2 cellular contexts compared by ENCODE assay signal in the genomic region with DNA sequence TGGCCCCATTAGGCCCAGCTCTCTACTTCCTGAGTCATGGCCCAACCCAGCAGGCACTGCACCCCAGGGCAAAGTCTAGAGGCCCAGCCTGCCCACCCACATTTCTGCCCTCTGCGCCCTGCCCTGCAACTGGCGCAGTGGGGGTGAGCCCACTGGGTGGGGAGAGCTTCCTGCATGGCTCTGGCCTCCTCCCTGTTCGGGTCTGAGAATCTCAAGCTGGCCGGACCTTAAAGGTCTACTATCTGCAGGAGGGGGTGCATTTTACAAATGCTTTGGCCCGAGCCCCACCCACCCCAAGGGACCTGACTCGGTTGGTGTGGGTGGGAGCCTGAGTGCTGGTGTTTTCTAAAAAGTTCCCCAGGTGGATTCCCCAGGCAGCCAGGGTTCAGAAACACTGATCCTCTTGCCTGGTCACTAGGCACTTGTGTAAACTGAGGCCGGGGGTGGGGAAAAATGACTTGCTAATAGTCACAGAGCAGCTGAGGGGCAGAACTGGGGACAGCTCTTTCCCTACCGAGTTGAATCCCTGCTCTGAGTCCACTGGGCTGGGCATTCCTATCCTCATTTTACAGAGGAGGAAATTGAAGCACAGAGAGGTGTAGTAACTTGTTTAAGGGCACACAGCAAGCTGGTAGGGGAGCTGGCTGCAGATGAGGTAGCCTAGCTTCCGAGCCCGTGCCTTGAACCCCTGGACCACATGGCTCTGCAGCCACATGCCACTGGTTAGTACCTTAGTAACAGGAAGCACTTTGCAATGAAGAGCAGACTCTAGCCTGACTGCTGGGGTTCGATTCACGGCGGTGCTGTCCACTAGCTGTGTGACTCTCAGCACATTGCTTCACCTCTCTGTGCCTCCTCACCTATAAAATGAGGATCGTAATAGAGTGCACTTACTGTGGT.
A peak's percentile ranks its signal among the peaks of the same experiment; 100 is the strongest.
TF ChIP-seq lines count a peak whose summit lies in the region.

No MANE protein-coding gene starts in this region.

TF ChIP-seq in K562, 482 proteins besides CTCF, POLR2A, EP300 and RAD21 (continued from another document and continues in another):
- TF ChIP-seq, protein P1, sequence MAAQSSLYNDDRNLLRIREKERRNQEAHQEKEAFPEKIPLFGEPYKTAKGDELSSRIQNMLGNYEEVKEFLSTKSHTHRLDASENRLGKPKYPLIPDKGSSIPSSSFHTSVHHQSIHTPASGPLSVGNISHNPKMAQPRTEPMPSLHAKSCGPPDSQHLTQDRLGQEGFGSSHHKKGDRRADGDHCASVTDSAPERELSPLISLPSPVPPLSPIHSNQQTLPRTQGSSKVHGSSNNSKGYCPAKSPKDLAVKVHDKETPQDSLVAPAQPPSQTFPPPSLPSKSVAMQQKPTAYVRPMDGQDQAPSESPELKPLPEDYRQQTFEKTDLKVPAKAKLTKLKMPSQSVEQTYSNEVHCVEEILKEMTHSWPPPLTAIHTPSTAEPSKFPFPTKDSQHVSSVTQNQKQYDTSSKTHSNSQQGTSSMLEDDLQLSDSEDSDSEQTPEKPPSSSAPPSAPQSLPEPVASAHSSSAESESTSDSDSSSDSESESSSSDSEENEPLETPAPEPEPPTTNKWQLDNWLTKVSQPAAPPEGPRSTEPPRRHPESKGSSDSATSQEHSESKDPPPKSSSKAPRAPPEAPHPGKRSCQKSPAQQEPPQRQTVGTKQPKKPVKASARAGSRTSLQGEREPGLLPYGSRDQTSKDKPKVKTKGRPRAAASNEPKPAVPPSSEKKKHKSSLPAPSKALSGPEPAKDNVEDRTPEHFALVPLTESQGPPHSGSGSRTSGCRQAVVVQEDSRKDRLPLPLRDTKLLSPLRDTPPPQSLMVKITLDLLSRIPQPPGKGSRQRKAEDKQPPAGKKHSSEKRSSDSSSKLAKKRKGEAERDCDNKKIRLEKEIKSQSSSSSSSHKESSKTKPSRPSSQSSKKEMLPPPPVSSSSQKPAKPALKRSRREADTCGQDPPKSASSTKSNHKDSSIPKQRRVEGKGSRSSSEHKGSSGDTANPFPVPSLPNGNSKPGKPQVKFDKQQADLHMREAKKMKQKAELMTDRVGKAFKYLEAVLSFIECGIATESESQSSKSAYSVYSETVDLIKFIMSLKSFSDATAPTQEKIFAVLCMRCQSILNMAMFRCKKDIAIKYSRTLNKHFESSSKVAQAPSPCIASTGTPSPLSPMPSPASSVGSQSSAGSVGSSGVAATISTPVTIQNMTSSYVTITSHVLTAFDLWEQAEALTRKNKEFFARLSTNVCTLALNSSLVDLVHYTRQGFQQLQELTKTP (IDR thresholded peaks at IDR 0.05; ENCODE audit: low read depth in 1 of 2, partially characterized antibody in 2 of 2) = no peak
- TF ChIP-seq BRD9 (IDR thresholded peaks at IDR 0.05; ENCODE audit: low read depth, partially characterized antibody) (peak; percentile 100), ZNF347 (CRISPR knock-in tag; IDR thresholded peaks at IDR 0.05; ENCODE audit: low read depth) (no peak), ZNF133 (CRISPR knock-in tag; IDR thresholded peaks at IDR 0.05) (no peak), EWSR1 (IDR thresholded peaks at IDR 0.05; ENCODE audit: borderline replicate concordance, low read depth, partially characterized antibody) (no peak), NR3C1 (CRISPR knock-in tag; IDR thresholded peaks at IDR 0.05) (no peak), RBM25 (IDR thresholded peaks at IDR 0.05; ENCODE audit: low read depth, low read length, severe bottlenecking) (peak; percentile 81), GATA2 (CRISPR knock-in tag; IDR thresholded peaks at IDR 0.05) (no peak), SMARCA5 (IDR thresholded peaks at IDR 0.05) (peak; percentile 85), CTBP1 (IDR thresholded peaks at IDR 0.05; ENCODE audit: borderline replicate concordance) (no peak), PCBP1 (IDR thresholded peaks at IDR 0.05; ENCODE audit: low read depth, low read length, poor library complexity, severe bottlenecking) (no peak), CCAR2 (IDR thresholded peaks at IDR 0.05; ENCODE audit: low read depth, low read length) (no peak), BRCA1 (IDR thresholded peaks at IDR 0.05) (no peak), BRCA1 (CRISPR knock-in tag; IDR thresholded peaks at IDR 0.05) (no peak), CBX1 (IDR thresholded peaks at IDR 0.05; ENCODE audit: low read depth) (no peak), ADNP (tag; IDR thresholded peaks at IDR 0.05) (peak; percentile 62), STAT5B (CRISPR knock-in tag; IDR thresholded peaks at IDR 0.05) (no peak), POLR2G (IDR thresholded peaks at IDR 0.05; ENCODE audit: low read depth, low read length) (no peak), CAMTA2 (CRISPR knock-in tag; conservative IDR thresholded peaks at IDR 0.05) (no peak), ARID2 (IDR thresholded peaks at IDR 0.05) (no peak), BCOR (IDR thresholded peaks at IDR 0.05) (peak; percentile 48; the same call in 1 of the 2 replicates), MBD2 (IDR thresholded peaks at IDR 0.05; ENCODE audit: borderline replicate concordance, low read depth) (no peak), NELFE (IDR thresholded peaks at IDR 0.05; ENCODE audit: insufficient read depth, insufficient read length) (no peak), ELF4 (CRISPR knock-in tag; IDR thresholded peaks at IDR 0.05) (no peak), PURB (CRISPR knock-in tag; IDR thresholded peaks at IDR 0.05; ENCODE audit: low read depth) (no peak), POU5F1 (IDR thresholded peaks at IDR 0.05; ENCODE audit: borderline replicate concordance, low read depth, low read length, partially characterized antibody) (no peak), ZNF778 (CRISPR knock-in tag; IDR thresholded peaks at IDR 0.05) (no peak), ZNF174 (CRISPR knock-in tag; IDR thresholded peaks at IDR 0.05) (no peak), TSC22D4 (tag; IDR thresholded peaks at IDR 0.05) (no peak)
- TF ChIP-seq, protein P2, sequence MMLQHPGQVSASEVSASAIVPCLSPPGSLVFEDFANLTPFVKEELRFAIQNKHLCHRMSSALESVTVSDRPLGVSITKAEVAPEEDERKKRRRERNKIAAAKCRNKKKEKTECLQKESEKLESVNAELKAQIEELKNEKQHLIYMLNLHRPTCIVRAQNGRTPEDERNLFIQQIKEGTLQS (IDR thresholded peaks at IDR 0.05) = no peak
- TF ChIP-seq, protein P2 (CRISPR knock-in tag; conservative IDR thresholded peaks at IDR 0.05) = no peak
- TF ChIP-seq, protein P3, sequence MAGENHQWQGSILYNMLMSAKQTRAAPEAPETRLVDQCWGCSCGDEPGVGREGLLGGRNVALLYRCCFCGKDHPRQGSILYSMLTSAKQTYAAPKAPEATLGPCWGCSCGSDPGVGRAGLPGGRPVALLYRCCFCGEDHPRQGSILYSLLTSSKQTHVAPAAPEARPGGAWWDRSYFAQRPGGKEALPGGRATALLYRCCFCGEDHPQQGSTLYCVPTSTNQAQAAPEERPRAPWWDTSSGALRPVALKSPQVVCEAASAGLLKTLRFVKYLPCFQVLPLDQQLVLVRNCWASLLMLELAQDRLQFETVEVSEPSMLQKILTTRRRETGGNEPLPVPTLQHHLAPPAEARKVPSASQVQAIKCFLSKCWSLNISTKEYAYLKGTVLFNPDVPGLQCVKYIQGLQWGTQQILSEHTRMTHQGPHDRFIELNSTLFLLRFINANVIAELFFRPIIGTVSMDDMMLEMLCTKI (IDR thresholded peaks at IDR 0.05; ENCODE audit: partially characterized antibody) = no peak

TF ChIP-seq in GM23338, 12 proteins besides CTCF, POLR2A, EP300 and RAD21:
- TF ChIP-seq, protein P4, sequence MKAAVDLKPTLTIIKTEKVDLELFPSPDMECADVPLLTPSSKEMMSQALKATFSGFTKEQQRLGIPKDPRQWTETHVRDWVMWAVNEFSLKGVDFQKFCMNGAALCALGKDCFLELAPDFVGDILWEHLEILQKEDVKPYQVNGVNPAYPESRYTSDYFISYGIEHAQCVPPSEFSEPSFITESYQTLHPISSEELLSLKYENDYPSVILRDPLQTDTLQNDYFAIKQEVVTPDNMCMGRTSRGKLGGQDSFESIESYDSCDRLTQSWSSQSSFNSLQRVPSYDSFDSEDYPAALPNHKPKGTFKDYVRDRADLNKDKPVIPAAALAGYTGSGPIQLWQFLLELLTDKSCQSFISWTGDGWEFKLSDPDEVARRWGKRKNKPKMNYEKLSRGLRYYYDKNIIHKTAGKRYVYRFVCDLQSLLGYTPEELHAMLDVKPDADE (IDR thresholded peaks at IDR 0.05) = no peak
- TF ChIP-seq, protein P5, sequence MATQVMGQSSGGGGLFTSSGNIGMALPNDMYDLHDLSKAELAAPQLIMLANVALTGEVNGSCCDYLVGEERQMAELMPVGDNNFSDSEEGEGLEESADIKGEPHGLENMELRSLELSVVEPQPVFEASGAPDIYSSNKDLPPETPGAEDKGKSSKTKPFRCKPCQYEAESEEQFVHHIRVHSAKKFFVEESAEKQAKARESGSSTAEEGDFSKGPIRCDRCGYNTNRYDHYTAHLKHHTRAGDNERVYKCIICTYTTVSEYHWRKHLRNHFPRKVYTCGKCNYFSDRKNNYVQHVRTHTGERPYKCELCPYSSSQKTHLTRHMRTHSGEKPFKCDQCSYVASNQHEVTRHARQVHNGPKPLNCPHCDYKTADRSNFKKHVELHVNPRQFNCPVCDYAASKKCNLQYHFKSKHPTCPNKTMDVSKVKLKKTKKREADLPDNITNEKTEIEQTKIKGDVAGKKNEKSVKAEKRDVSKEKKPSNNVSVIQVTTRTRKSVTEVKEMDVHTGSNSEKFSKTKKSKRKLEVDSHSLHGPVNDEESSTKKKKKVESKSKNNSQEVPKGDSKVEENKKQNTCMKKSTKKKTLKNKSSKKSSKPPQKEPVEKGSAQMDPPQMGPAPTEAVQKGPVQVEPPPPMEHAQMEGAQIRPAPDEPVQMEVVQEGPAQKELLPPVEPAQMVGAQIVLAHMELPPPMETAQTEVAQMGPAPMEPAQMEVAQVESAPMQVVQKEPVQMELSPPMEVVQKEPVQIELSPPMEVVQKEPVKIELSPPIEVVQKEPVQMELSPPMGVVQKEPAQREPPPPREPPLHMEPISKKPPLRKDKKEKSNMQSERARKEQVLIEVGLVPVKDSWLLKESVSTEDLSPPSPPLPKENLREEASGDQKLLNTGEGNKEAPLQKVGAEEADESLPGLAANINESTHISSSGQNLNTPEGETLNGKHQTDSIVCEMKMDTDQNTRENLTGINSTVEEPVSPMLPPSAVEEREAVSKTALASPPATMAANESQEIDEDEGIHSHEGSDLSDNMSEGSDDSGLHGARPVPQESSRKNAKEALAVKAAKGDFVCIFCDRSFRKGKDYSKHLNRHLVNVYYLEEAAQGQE (IDR thresholded peaks at IDR 0.05; ENCODE audit: unreplicated experiment) = no peak
- no peak for TF ChIP-seq STAT1 (IDR thresholded peaks at IDR 0.05; ENCODE audit: unreplicated experiment)
- no peak for TF ChIP-seq JUNB (IDR thresholded peaks at IDR 0.05; ENCODE audit: unreplicated experiment)
- TF ChIP-seq CREB1 (CRISPR knock-in tag; IDR thresholded peaks at IDR 0.05; ENCODE audit: low read depth) = no peak
- TF ChIP-seq ZNF114 (CRISPR knock-in tag; IDR thresholded peaks at IDR 0.05) = no peak
- TF ChIP-seq, protein P6, sequence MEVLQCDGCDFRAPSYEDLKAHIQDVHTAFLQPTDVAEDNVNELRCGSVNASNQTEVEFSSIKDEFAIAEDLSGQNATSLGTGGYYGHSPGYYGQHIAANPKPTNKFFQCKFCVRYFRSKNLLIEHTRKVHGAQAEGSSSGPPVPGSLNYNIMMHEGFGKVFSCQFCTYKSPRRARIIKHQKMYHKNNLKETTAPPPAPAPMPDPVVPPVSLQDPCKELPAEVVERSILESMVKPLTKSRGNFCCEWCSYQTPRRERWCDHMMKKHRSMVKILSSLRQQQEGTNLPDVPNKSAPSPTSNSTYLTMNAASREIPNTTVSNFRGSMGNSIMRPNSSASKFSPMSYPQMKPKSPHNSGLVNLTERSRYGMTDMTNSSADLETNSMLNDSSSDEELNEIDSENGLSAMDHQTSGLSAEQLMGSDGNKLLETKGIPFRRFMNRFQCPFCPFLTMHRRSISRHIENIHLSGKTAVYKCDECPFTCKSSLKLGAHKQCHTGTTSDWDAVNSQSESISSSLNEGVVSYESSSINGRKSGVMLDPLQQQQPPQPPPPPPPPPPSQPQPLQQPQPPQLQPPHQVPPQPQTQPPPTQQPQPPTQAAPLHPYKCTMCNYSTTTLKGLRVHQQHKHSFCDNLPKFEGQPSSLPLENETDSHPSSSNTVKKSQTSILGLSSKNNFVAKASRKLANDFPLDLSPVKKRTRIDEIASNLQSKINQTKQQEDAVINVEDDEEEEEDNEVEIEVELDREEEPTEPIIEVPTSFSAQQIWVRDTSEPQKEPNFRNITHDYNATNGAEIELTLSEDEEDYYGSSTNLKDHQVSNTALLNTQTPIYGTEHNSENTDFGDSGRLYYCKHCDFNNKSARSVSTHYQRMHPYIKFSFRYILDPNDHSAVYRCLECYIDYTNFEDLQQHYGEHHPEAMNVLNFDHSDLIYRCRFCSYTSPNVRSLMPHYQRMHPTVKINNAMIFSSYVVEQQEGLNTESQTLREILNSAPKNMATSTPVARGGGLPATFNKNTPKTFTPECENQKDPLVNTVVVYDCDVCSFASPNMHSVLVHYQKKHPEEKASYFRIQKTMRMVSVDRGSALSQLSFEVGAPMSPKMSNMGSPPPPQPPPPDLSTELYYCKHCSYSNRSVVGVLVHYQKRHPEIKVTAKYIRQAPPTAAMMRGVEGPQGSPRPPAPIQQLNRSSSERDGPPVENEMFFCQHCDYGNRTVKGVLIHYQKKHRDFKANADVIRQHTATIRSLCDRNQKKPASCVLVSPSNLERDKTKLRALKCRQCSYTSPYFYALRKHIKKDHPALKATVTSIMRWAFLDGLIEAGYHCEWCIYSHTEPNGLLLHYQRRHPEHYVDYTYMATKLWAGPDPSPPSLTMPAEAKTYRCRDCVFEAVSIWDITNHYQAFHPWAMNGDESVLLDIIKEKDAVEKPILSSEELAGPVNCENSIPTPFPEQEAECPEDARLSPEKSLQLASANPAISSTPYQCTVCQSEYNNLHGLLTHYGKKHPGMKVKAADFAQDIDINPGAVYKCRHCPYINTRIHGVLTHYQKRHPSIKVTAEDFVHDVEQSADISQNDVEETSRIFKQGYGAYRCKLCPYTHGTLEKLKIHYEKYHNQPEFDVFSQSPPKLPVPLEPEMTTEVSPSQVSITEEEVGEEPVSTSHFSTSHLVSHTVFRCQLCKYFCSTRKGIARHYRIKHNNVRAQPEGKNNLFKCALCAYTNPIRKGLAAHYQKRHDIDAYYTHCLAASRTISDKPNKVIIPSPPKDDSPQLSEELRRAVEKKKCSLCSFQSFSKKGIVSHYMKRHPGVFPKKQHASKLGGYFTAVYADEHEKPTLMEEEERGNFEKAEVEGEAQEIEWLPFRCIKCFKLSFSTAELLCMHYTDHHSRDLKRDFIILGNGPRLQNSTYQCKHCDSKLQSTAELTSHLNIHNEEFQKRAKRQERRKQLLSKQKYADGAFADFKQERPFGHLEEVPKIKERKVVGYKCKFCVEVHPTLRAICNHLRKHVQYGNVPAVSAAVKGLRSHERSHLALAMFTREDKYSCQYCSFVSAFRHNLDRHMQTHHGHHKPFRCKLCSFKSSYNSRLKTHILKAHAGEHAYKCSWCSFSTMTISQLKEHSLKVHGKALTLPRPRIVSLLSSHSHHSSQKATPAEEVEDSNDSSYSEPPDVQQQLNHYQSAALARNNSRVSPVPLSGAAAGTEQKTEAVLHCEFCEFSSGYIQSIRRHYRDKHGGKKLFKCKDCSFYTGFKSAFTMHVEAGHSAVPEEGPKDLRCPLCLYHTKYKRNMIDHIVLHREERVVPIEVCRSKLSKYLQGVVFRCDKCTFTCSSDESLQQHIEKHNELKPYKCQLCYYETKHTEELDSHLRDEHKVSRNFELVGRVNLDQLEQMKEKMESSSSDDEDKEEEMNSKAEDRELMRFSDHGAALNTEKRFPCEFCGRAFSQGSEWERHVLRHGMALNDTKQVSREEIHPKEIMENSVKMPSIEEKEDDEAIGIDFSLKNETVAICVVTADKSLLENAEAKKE (CRISPR knock-in tag; IDR thresholded peaks at IDR 0.05) = no peak
- no peak for TF ChIP-seq POLR2AphosphoS5 (IDR thresholded peaks at IDR 0.05; ENCODE audit: low read depth)
- no peak for TF ChIP-seq EZH2 (IDR thresholded peaks at IDR 0.05; ENCODE audit: low read depth, unreplicated experiment)
- no peak for TF ChIP-seq EZH2phosphoT487 (IDR thresholded peaks at IDR 0.05; ENCODE audit: unreplicated experiment)
- no peak for TF ChIP-seq NANOG (IDR thresholded peaks at IDR 0.05; ENCODE audit: borderline replicate concordance)
- TF ChIP-seq ZNF331 (CRISPR knock-in tag; IDR thresholded peaks at IDR 0.05; ENCODE audit: low read depth) = no peak
